ENCODE assay signal across 8 cellular contexts in the genomic region with DNA sequence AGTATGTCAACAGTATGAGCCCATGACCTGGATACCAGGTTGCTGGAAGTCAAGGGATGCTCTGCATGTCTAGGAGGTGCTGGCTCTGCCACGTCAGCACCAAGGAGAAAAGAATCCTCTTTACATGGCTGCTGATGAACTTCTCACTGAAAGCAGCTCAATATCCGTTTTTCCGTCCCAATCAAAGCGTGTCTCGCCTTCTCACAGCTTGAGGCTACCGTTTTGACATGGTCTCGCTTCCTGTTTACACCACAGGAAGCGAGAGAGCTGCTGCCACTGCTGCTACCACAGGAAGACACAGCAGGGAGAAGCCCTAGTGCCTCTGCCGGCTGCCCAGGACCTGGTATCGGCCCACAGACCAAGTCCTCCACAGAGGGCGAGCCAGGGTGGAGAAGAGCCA. TPM values are rescaled to one million over a fixed set of nuclear protein-coding genes. Genes with fewer than 3 reads are reported as not detected.
A peak's percentile ranks its signal among the peaks of the same experiment; 100 is the strongest.
DNase-seq lines count a peak whose midpoint lies in the region; ATAC-seq lines count a peak whose summit lies in the region.

No MANE protein-coding gene starts in this region.

- ATAC-seq in GM21528 (IDR thresholded peaks at IDR 0.05; ENCODE audit: low FRiP score, unreplicated experiment) = peak; percentile 47
- ATAC-seq in Right ventricle myocardium inferior = peak; percentile 65
- ATAC-seq in GM18519 (IDR thresholded peaks at IDR 0.05; ENCODE audit: low FRiP score, unreplicated experiment) = no peak

- DNase-seq in GDM1 (lab: John Stamatoyannopoulos, UW) = peak; percentile 85
- DNase-seq in Kasumi-1 (lab: John Stamatoyannopoulos, UW) = peak; percentile 96 to 98
- peak; percentile 84 for DNase-seq in activated CD8-positive, alpha-beta memory T cell treated with anti-CD3 and anti-CD28 coated beads for 24 hours
- DNase-seq in Right ventricle myocardium inferior (ENCODE audit: missing footprints) = peak; percentile 82
- peak in 2 of 3 experiments; percentile 27 to 44 for DNase-seq in stimulated activated CD4-positive, alpha-beta T cell treated with anti-CD3 and anti-CD28 coated beads, TNF-alpha, amount 100 ng/mL, for 4 hours (ENCODE audit: low read depth in 3 of 3)
- no peak for DNase-seq in DMS153 (lab: John Stamatoyannopoulos, UW)

- intact Hi-C loops in Right ventricle myocardium inferior (cut with DNase I) = no loop called here

RNA-seq across cellular contexts. Expression of gene STARD5, which starts 27.3 kb away (rescaled TPM):
- 2.2 TPM for total RNA-seq in Right ventricle myocardium inferior
